3 cellular contexts compared by ENCODE assay signal in the genomic region with DNA sequence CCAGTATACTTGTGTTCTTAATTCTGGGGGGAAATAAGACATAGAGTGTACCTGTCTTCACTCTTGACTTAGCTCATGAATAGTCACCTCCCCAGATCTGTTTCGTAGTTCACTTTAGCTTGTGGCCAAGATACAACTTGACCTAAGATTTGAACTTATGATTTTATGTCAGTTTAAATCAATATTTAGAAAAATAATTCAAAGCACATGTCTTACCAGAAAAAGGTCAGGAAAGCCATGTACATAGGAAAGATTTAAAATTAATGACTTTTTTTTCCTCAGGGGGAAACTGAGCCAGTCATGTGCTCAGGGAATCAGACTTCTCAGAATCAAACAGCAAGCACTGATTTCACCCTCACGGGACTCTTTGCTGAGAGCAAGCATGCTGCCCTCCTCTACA. TPM values are rescaled to one million over a fixed set of nuclear protein-coding genes. Genes with fewer than 3 reads are reported as not detected.
"Had no signal": no experiment of that assay in that cellular context is flagged by ENCODE, and none has a peak within 500 bp of the region (broad histone marks: within the 10 kb centered on the region; RNA-seq: fewer than 3 reads in every experiment).

A gene with protein sequence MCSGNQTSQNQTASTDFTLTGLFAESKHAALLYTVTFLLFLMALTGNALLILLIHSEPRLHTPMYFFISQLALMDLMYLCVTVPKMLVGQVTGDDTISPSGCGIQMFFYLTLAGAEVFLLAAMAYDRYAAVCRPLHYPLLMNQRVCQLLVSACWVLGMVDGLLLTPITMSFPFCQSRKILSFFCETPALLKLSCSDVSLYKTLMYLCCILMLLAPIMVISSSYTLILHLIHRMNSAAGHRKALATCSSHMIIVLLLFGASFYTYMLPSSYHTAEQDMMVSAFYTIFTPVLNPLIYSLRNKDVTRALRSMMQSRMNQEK (plus strand): TSS at position 301 of the 400 bp plus-strand sequence. CDS start 0 bp downstream, at position 301.

RNA-seq across cellular contexts. Expression of the gene that starts here (rescaled TPM):
- polyA plus RNA-seq: GM23248, GM23338, H1 had no signal
